Comparison of ENCODE assay signal across 13 cellular contexts in genomic region chr9:35745569-35745968, GRCh38. TPM values are rescaled to one million over a fixed set of nuclear protein-coding genes. Genes with fewer than 3 reads are reported as not detected.
A peak's percentile ranks its signal among the peaks of the same experiment; 100 is the strongest.
DNase-seq lines count a peak whose midpoint lies in the region; ATAC-seq, FAIRE-seq and TF ChIP-seq lines count a peak whose summit lies in the region.
"Had no signal": no experiment of that assay in that cellular context is flagged by ENCODE, and none has a peak within 500 bp of the region (broad histone marks: within the 10 kb centered on the region; RNA-seq: fewer than 3 reads in every experiment).

No MANE protein-coding gene starts in this region.

- H3K27ac ChIP-seq in PC-3 (ENCODE audit: low read length) (no peak overlapping the region), fibroblast of lung (ENCODE audit: insufficient read depth, low read length) (no peak overlapping the region), skeletal muscle tissue (ENCODE audit: low read depth, low read length) (no peak overlapping the region)

- POLR2A ChIA-PET in PC-3 (lab: Charles Lee; ENCODE audit: unreplicated experiment), result no interaction called here

- no peaks in the 10 kb centered on the region for H3K27me3 ChIP-seq in PC-3 (ENCODE audit: low read length)
- no peaks in the 10 kb centered on the region for H3K27me3 ChIP-seq in fibroblast of lung (ENCODE audit: control insufficient read depth, insufficient read depth, low read length)
- no peaks in the 10 kb centered on the region for H3K27me3 ChIP-seq in skeletal muscle tissue (ENCODE audit: control insufficient read depth in 3 of 3, insufficient read depth in 3 of 3, low read length in 3 of 3)

- H3K4me3 ChIP-seq in PC-3 (ENCODE audit: low read length) (peak overlapping the region; percentile 95), fibroblast of lung (replicated peaks in 1 of 4; ENCODE audit: control extremely low read depth in 1 of 4, insufficient read depth in 1 of 4, low read depth in 3 of 4, low read length in 4 of 4) (peak overlapping the region in 2 of 4 experiments; percentile 23 to 97), skeletal muscle tissue (ENCODE audit: low read length in 3 of 3) (peak overlapping the region; percentile 33 to 84 (median 49))

- H3K36me3 Mint-ChIP-seq in T-helper 1 cell treated with Interleukin-12 subunit alpha and Interleukin-12 subunit beta and Interleukin-4 antibody, amounts not matched to agents 30 μg/mL and 1 μg/mL, for 36 hours (ENCODE audit: low read depth), result peaks cover 35% of the 10 kb centered on the region

- H3K4me1 Mint-ChIP-seq in T-helper 1 cell treated with Interleukin-12 subunit alpha and Interleukin-12 subunit beta and Interleukin-4 antibody, amounts not matched to agents 30 μg/mL and 1 μg/mL, for 36 hours (ENCODE audit: low read depth), result peaks cover 53% of the 10 kb centered on the region

- BruUV-seq in PC-3 (replicated peaks; lab: Mats Ljungman, UMichigan), result no TSS peak

- ATAC-seq in PC-3 (no peak), HG02642 (IDR thresholded peaks at IDR 0.05; ENCODE audit: poor library complexity, unreplicated experiment) (no peak)
- ATAC-seq: left colon had no signal

- no peaks in the 10 kb centered on the region for H3K9me2 ChIP-seq in PC-3 (replicated peaks; ENCODE audit: low read length)

- no peak for TF ChIP-seq CTCF in PC-3 (conservative IDR thresholded peaks at IDR 0.05; ENCODE audit: low read depth, low read length)
- TF ChIP-seq CTCF in fibroblast of lung (conservative IDR thresholded peaks at IDR 0.05 in 1 of 2, IDR thresholded peaks at IDR 0.05 in 1 of 2; ENCODE audit: low read depth in 1 of 2, low read length in 2 of 2), result no peak

- H3K9me3 ChIP-seq in PC-3 (ENCODE audit: low read length), result no peaks in the 10 kb centered on the region
- no peaks in the 10 kb centered on the region for H3K9me3 ChIP-seq in fibroblast of lung (ENCODE audit: control insufficient read depth, insufficient read depth, low read depth, low read length)
- H3K9me3 ChIP-seq in skeletal muscle tissue (ENCODE audit: control insufficient read depth in 3 of 3, low read length in 3 of 3), result no peaks in the 10 kb centered on the region

- no peak overlapping the region for H3K27ac Mint-ChIP-seq in T-helper 1 cell treated with Interleukin-12 subunit alpha and Interleukin-12 subunit beta and Interleukin-4 antibody, amounts not matched to agents 30 μg/mL and 1 μg/mL, for 36 hours

- no peak overlapping the region for H2AFZ ChIP-seq in PC-3 (ENCODE audit: low read length)
- H2AFZ ChIP-seq in fibroblast of lung (ENCODE audit: low read length), result no peak overlapping the region

- H3K27me3 Mint-ChIP-seq in T-helper 1 cell treated with Interleukin-12 subunit alpha and Interleukin-12 subunit beta and Interleukin-4 antibody, amounts not matched to agents 30 μg/mL and 1 μg/mL, for 36 hours (ENCODE audit: low read depth), result no peaks in the 10 kb centered on the region

- H4K20me1 ChIP-seq in PC-3 (ENCODE audit: low read length) (peaks cover 29% of the 10 kb centered on the region), fibroblast of lung (ENCODE audit: control insufficient read depth, extremely low read depth, insufficient read depth, low read length) (peaks cover 2% of the 10 kb centered on the region)

- H3K79me2 ChIP-seq in PC-3 (ENCODE audit: low read length) (peaks cover 70% of the 10 kb centered on the region), fibroblast of lung (ENCODE audit: control insufficient read depth, insufficient read depth, low read length) (peaks cover 41% of the 10 kb centered on the region)

- no peaks in the 10 kb centered on the region for H3K9me3 Mint-ChIP-seq in T-helper 1 cell treated with Interleukin-12 subunit alpha and Interleukin-12 subunit beta and Interleukin-4 antibody, amounts not matched to agents 30 μg/mL and 1 μg/mL, for 36 hours

- H3K4me2 ChIP-seq in PC-3 (ENCODE audit: low read length), result peak overlapping the region; percentile 98
- peak overlapping the region; percentile 51 for H3K4me2 ChIP-seq in fibroblast of lung (ENCODE audit: extremely low read depth, insufficient read depth, low read length)

- FAIRE-seq in GM12892 (lab: Jason Lieb, UNC), result no peak

- H3K9ac ChIP-seq in PC-3 (ENCODE audit: low read length), result peak overlapping the region; percentile 91; the same call in 1 of the 2 replicates
- no peak overlapping the region for H3K9ac ChIP-seq in fibroblast of lung (ENCODE audit: insufficient read depth, low read length)
- peak overlapping the region; percentile 33 to 58 (median 52) for H3K9ac ChIP-seq in skeletal muscle tissue (ENCODE audit: low read depth in 1 of 3, low read length in 3 of 3)

- H3K4me1 ChIP-seq in PC-3 (ENCODE audit: insufficient read depth, low read length), result peaks cover 22% of the 10 kb centered on the region
- peaks cover 7% of the 10 kb centered on the region for H3K4me1 ChIP-seq in fibroblast of lung (ENCODE audit: control insufficient read depth, extremely low read depth, insufficient read depth, low read length)
- H3K4me1 ChIP-seq in skeletal muscle tissue (ENCODE audit: control insufficient read depth in 3 of 3, insufficient read depth in 3 of 3, low read length in 3 of 3), result peaks cover 44 to 57% (median 44%) of the 10 kb centered on the region in 3 donors

- H3K4me3 Mint-ChIP-seq in T-helper 1 cell treated with Interleukin-12 subunit alpha and Interleukin-12 subunit beta and Interleukin-4 antibody, amounts not matched to agents 30 μg/mL and 1 μg/mL, for 36 hours, result peak overlapping the region; percentile 71

- no peak for TF ChIP-seq POLR2A in GM12892 (IDR thresholded peaks at IDR 0.05; ENCODE audit: low read depth, low read length)

- intact Hi-C loops in PC-3 (cut with micrococcal nuclease), result no loop called here

- no peaks in the 10 kb centered on the region for H3F3A ChIP-seq in PC-3 (ENCODE audit: low read length, unreplicated experiment)

- DNase-seq in T-helper 1 cell, result no peak
- no peak for DNase-seq in PC-3
- no peak for DNase-seq in fibroblast of lung (ENCODE audit: low read depth in 2 of 2)
- no peak for DNase-seq in GM12892 (ENCODE audit: insufficient read length)
- DNase-seq in HuH-7.5 (ENCODE audit: low spot score), result no peak
- DNase-seq: ACHN; effector CD8-positive, alpha-beta T cell; NCI-H1092 treated with DMSO at 0.1 percent for 48 hours; SHP77 treated with DMSO at 0.1 percent for 48 hours had no signal

- CTCF ChIA-PET in PC-3 (lab: Charles Lee), result interaction anchor here (1.0 kb wide), 1 partner anchor 45 kb away, joined by 3 read pairs; no protein-coding TSS in a partner anchor

- H3K36me3 ChIP-seq in PC-3 (ENCODE audit: low read depth, low read length) (peaks cover 27% of the 10 kb centered on the region; the same call in 1 of the 2 replicates), fibroblast of lung (ENCODE audit: control insufficient read depth, insufficient read depth, low read length) (peaks cover 17% of the 10 kb centered on the region), skeletal muscle tissue (ENCODE audit: control insufficient read depth in 3 of 3, insufficient read depth in 3 of 3, low read length in 3 of 3) (peaks cover 42 to 52% (median 45%) of the 10 kb centered on the region in 3 donors)

RNA-seq across cellular contexts. Expression of gene GBA2, which starts 3.5 kb away (rescaled TPM):
- total RNA-seq in PC-3 (2014; rRNA removed) (60.9 and 81.7 TPM in 2 replicates), fibroblast of lung (21.8 and 23.9 TPM in 2 replicates), skeletal muscle tissue (31.3 TPM)
- 24.1 and 25.5 TPM in 2 replicates for polyA plus RNA-seq in fibroblast of lung
- polyA plus RNA-seq in fibroblast of lung (2012), result 30.2 and 32.0 TPM in 2 replicates
- 32.9 and 44.6 TPM in 2 replicates for polyA minus RNA-seq in fibroblast of lung (ENCODE audit: low replicate concordance)
- polyA plus RNA-seq in GM12892 (2012; ENCODE audit: missing spikeins), result 28.3 TPM

RNA-seq across cellular contexts. Expression of gene RGP1, which starts 3.5 kb away (rescaled TPM):
- total RNA-seq in PC-3 (2014; rRNA removed) (13.8 and 14.3 TPM in 2 replicates), fibroblast of lung (10.5 and 14.9 TPM in 2 replicates), skeletal muscle tissue (7.8 TPM)
- 17.4 and 18.0 TPM in 2 replicates for polyA plus RNA-seq in fibroblast of lung
- polyA plus RNA-seq in fibroblast of lung (2012), result 15.9 and 17.3 TPM in 2 replicates
- 43.2 and 58.2 TPM in 2 replicates for polyA minus RNA-seq in fibroblast of lung (ENCODE audit: low replicate concordance)
- 6.3 TPM for polyA plus RNA-seq in GM12892 (2012; ENCODE audit: missing spikeins)

RNA-seq across cellular contexts. Expression of gene MSMP, which starts 8.5 kb away (rescaled TPM):
- total RNA-seq in PC-3 (2014; rRNA removed), result 145 and 149 TPM in 2 replicates
- total RNA-seq in fibroblast of lung, result not detected in 2 replicates
- not detected in 2 replicates for polyA plus RNA-seq in fibroblast of lung
- polyA plus RNA-seq in fibroblast of lung (2012), result not detected in 2 replicates
- not detected in 2 replicates for polyA minus RNA-seq in fibroblast of lung (ENCODE audit: low replicate concordance)
- not detected for total RNA-seq in skeletal muscle tissue
- not detected for polyA plus RNA-seq in GM12892 (2012; ENCODE audit: missing spikeins)
- total RNA-seq: left colon had no signal

RNA-seq across cellular contexts. Expression of gene CREB3, which starts 13.1 kb away (rescaled TPM):
- total RNA-seq in PC-3 (2014; rRNA removed) (34.8 and 47.1 TPM in 2 replicates), fibroblast of lung (64.7 and 70.2 TPM in 2 replicates), skeletal muscle tissue (20.9 TPM)
- 50.2 and 55.8 TPM in 2 replicates for polyA plus RNA-seq in fibroblast of lung
- 64.7 and 76.5 TPM in 2 replicates for polyA plus RNA-seq in fibroblast of lung (2012)
- polyA minus RNA-seq in fibroblast of lung (ENCODE audit: low replicate concordance), result 109 and 122 TPM in 2 replicates
- polyA plus RNA-seq in GM12892 (2012; ENCODE audit: missing spikeins), result 19.2 TPM

RNA-seq across cellular contexts. Expression of gene TLN1, which starts 13.6 kb away (rescaled TPM):
- total RNA-seq in PC-3 (2014; rRNA removed) (118 and 153 TPM in 2 replicates), fibroblast of lung (214 and 405 TPM in 2 replicates), skeletal muscle tissue (90.8 TPM)
- polyA plus RNA-seq in fibroblast of lung, result 214 and 244 TPM in 2 replicates
- polyA plus RNA-seq in fibroblast of lung (2012), result 354 and 377 TPM in 2 replicates
- 919 and 1,168 TPM in 2 replicates for polyA minus RNA-seq in fibroblast of lung (ENCODE audit: low replicate concordance)
- polyA plus RNA-seq in GM12892 (2012; ENCODE audit: missing spikeins), result 65.4 TPM

Comparison
In these comparisons a context has a peak if more than half of its experiments do, and no peak if none do; other contexts are left out.
1. RNA of gene MSMP, which starts 8.5 kb away (total RNA-seq): 145 to 149 TPM in PC-3; not detected in fibroblast of lung and not detected in skeletal muscle tissue (single experiment); every median in the first group is over 100 times any median in the second.